ENCODE assay signal across 31 cellular contexts in the genomic region with DNA sequence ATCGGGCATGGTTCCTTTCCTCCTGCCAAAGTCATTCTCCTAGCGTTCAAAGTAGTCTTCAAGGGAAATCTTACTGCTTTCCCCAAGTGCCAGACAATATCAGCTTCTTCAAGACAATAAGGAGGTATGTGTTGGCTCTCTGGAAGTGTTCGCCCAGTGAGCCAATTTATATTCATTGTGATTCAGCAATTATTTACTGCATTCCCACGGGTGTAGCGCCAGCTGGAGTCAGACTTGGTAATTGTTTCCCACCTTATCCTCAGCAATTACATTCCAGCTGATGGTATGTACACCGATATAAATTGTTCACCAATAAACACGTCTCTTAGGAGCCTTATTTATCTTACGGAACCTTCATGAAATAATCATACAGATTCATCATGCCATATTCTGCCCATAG.
DNase-seq lines count a peak whose midpoint lies in the region; ATAC-seq, FAIRE-seq and TF ChIP-seq lines count a peak whose summit lies in the region.
"Had no signal": no experiment of that assay in that cellular context is flagged by ENCODE, and none has a peak within 500 bp of the region (broad histone marks: within the 10 kb centered on the region; RNA-seq: fewer than 3 reads in every experiment).

No MANE protein-coding gene starts in this region.

- H3K27me3 Mint-ChIP-seq in Calu3 (ENCODE audit: unreplicated experiment), result peaks cover 9% of the 10 kb centered on the region
- H3K27me3 Mint-ChIP-seq: activated naive CD8-positive, alpha-beta T cell treated with anti-CD3 and anti-CD28 coated beads, Interleukin-2, amount 50 U/mL, for 24 hours; stimulated activated naive CD8-positive, alpha-beta T cell treated with anti-CD3 and anti-CD28 coated beads, Interleukin-15, amount 100 ng/mL, for 72 hours had no signal

- no peak overlapping the region for H3K27ac ChIP-seq in kidney (ENCODE audit: low read depth in 2 of 2, low read length in 2 of 2)
- H3K27ac ChIP-seq: brain microvascular endothelial cell, esophagus squamous epithelium, tibial artery had no signal

- no peak for FAIRE-seq in kidney (lab: Jason Lieb, UNC)
- FAIRE-seq: colon, GM18507, TTC549 had no signal

- no peaks in the 10 kb centered on the region for H3K4me1 ChIP-seq in kidney (ENCODE audit: control insufficient read depth in 1 of 2, insufficient read depth in 1 of 2, low read depth in 1 of 2, low read length in 2 of 2)
- H3K4me1 ChIP-seq: esophagus squamous epithelium had no signal

- TF ChIP-seq CTCF in cardiac fibroblast (IDR thresholded peaks at IDR 0.05; ENCODE audit: low read depth, low read length), result no peak
- peak; percentile 14 for TF ChIP-seq CTCF in kidney (IDR thresholded peaks at IDR 0.05; ENCODE audit: borderline replicate concordance, extremely low read depth, insufficient read depth)
- no peak for TF ChIP-seq CTCF in Calu3 (IDR thresholded peaks at IDR 0.05; ENCODE audit: unreplicated experiment)

- no peak overlapping the region for H3K4me3 Mint-ChIP-seq in Calu3 (ENCODE audit: low read depth, unreplicated experiment)
- H3K4me3 Mint-ChIP-seq: activated naive CD8-positive, alpha-beta T cell treated with anti-CD3 and anti-CD28 coated beads, Interleukin-2, amount 50 U/mL, for 24 hours; memory B cell; stimulated activated naive CD8-positive, alpha-beta T cell treated with anti-CD3 and anti-CD28 coated beads, Interleukin-15, amount 100 ng/mL, for 72 hours; T-cell had no signal

- ATAC-seq in GM18511 (IDR thresholded peaks at IDR 0.05; ENCODE audit: unreplicated experiment), result no peak
- ATAC-seq: activated naive CD8-positive, alpha-beta T cell treated with anti-CD3 and anti-CD28 coated beads, Interleukin-2, amount 50 U/mL, for 24 hours; stimulated activated naive CD8-positive, alpha-beta T cell treated with anti-CD3 and anti-CD28 coated beads, Interleukin-15, amount 100 ng/mL, for 72 hours; T-cell had no signal

- no TSS peak for BruUV-seq in Calu3 (replicated peaks; lab: Mats Ljungman, UMichigan)

- H3K27ac Mint-ChIP-seq in Calu3 (ENCODE audit: unreplicated experiment), result no peak overlapping the region
- H3K27ac Mint-ChIP-seq: activated naive CD8-positive, alpha-beta T cell treated with anti-CD3 and anti-CD28 coated beads, Interleukin-2, amount 50 U/mL, for 24 hours; memory B cell; progenitor cell of endocrine pancreas; stimulated activated naive CD8-positive, alpha-beta T cell treated with anti-CD3 and anti-CD28 coated beads, Interleukin-15, amount 100 ng/mL, for 72 hours; T-cell had no signal

- no peaks in the 10 kb centered on the region for H3K9me3 Mint-ChIP-seq in Calu3 (ENCODE audit: low read depth, unreplicated experiment)
- H3K9me3 Mint-ChIP-seq: activated naive CD8-positive, alpha-beta T cell treated with anti-CD3 and anti-CD28 coated beads, Interleukin-2, amount 50 U/mL, for 24 hours; memory B cell had no signal

- DNase-seq in Daoy (ENCODE audit: low read depth) (peak; percentile 14), NCI-H69 (lab: John Stamatoyannopoulos, UW) (peak; percentile 4), cardiac fibroblast (ENCODE audit: low read depth in 2 of 2) (peak; percentile 4 to 9), kidney (no peak), Calu3 (no peak)
- no peak for DNase-seq in activated CD4-positive, alpha-beta T cell treated with anti-CD3 and anti-CD28 coated beads, Interleukin-2, amount 50 U/mL, for 4 hours
- DNase-seq: activated CD4-positive, alpha-beta T cell treated with anti-CD3 and anti-CD28 coated beads for 1 hour; activated CD8-positive, alpha-beta memory T cell treated with anti-CD3 and anti-CD28 coated beads for 24 hours; activated gamma-delta T cell; activated naive CD8-positive, alpha-beta T cell treated with anti-CD3 and anti-CD28 coated beads, Interleukin-2, amount 50 U/mL, for 24 hours; activated T-cell treated with anti-CD3 and anti-CD28 coated beads, Interleukin-2, amount 50 U/mL, for 1 hour; brain microvascular endothelial cell; DMS53; effector memory CD4-positive, alpha-beta T cell; esophagus squamous epithelium; GF-D8; GOT3; Karpas-422; kidney glomerular epithelial cell; MV-4-11; NCI-H2227 treated with DMSO at 0.1 percent for 48 hours; SHP77; stimulated activated naive CD8-positive, alpha-beta T cell treated with anti-CD3 and anti-CD28 coated beads, Interleukin-15, amount 100 ng/mL, for 72 hours; T-cell; tibial artery had no signal

- no peaks in the 10 kb centered on the region for H3K36me3 Mint-ChIP-seq in Calu3 (ENCODE audit: insufficient read depth, unreplicated experiment)
- H3K36me3 Mint-ChIP-seq: memory B cell, T-cell had no signal

- no peaks in the 10 kb centered on the region for H3K9me3 ChIP-seq in kidney (ENCODE audit: control insufficient read depth in 1 of 2, low read length in 2 of 2)
- H3K9me3 ChIP-seq: esophagus squamous epithelium, tibial artery had no signal

- H3K4me1 Mint-ChIP-seq in Calu3 (ENCODE audit: low read depth, unreplicated experiment), result no peaks in the 10 kb centered on the region
- H3K4me1 Mint-ChIP-seq: activated naive CD8-positive, alpha-beta T cell treated with anti-CD3 and anti-CD28 coated beads, Interleukin-2, amount 50 U/mL, for 24 hours; memory B cell; stimulated activated naive CD8-positive, alpha-beta T cell treated with anti-CD3 and anti-CD28 coated beads, Interleukin-15, amount 100 ng/mL, for 72 hours; T-cell had no signal

- CTCF ChIA-PET in Calu3 (lab: Charles Lee), result no interaction called here

- intact Hi-C loops in kidney (cut with DNase I) (no loop called here), Calu3 (cut with micrococcal nuclease; ENCODE audit: unreplicated experiment) (no loop called here)

- no peaks in the 10 kb centered on the region for H3K36me3 ChIP-seq in kidney (ENCODE audit: control insufficient read depth in 1 of 2, insufficient read depth in 2 of 2, low read length in 2 of 2)
- H3K36me3 ChIP-seq: brain microvascular endothelial cell, esophagus squamous epithelium, tibial artery had no signal

- H3K4me3 ChIP-seq in cardiac fibroblast (replicated peaks in 1 of 2; ENCODE audit: low read depth in 2 of 2, low read length in 2 of 2) (no peak overlapping the region), kidney (ENCODE audit: low read length in 2 of 2) (no peak overlapping the region)
- H3K4me3 ChIP-seq: esophagus squamous epithelium, tibial artery had no signal

- no peak overlapping the region for H3K9ac ChIP-seq in kidney (ENCODE audit: low read length in 2 of 2)

Comparison
In these comparisons a context has a peak if more than half of its experiments do, and no peak if none do; other contexts are left out.
1. DNase-seq: peak in Daoy (single experiment), NCI-H69 (single experiment) and cardiac fibroblast (2 of 2); none in kidney (single experiment), Calu3 (single experiment) and activated CD4-positive, alpha-beta T cell treated with anti-CD3 and anti-CD28 coated beads, Interleukin-2, amount 50 U/mL, for 4 hours (0 of 2).